Comparison of ENCODE assay signal across 8 cellular contexts in genomic region chr17:19304209-19304608, GRCh38. TPM values are rescaled to one million over a fixed set of nuclear protein-coding genes. Genes with fewer than 3 reads are reported as not detected.
A peak's percentile ranks its signal among the peaks of the same experiment; 100 is the strongest.
DNase-seq lines count a peak whose midpoint lies in the region; ATAC-seq and TF ChIP-seq lines count a peak whose summit lies in the region.

No MANE protein-coding gene starts in this region.

- H3K36me3 ChIP-seq in thyroid gland = no peaks in the 10 kb centered on the region

- TF ChIP-seq POLR2A in thyroid gland (IDR thresholded peaks at IDR 0.05) = no peak

- DNase-seq in H4 (ENCODE audit: low spot score) (peak; percentile 59), SKM-1 treated with dmso at 0.1 percent for 144 hours (lab: John Stamatoyannopoulos, UW; ENCODE audit: unreplicated experiment) (peak; percentile 96), glomerular visceral epithelial cell (ENCODE audit: extremely low spot score) (peak; percentile 64), renal cortical epithelial cell (ENCODE audit: low read depth) (peak; percentile 83), SHP77 treated with DMSO at 0.1 percent for 48 hours (lab: John Stamatoyannopoulos, UW) (no peak), thyroid gland (no peak), NCI-H1417 treated with DMSO at 0.1 percent for 48 hours (lab: John Stamatoyannopoulos, UW) (no peak)

- no peak overlapping the region for H3K4me3 ChIP-seq in thyroid gland (replicated peaks in 1 of 3)

- no peaks in the 10 kb centered on the region for H3K9me3 ChIP-seq in thyroid gland

- ATAC-seq in GM18873 (IDR thresholded peaks at IDR 0.05; ENCODE audit: low FRiP score, unreplicated experiment) = no peak

- H3K27ac ChIP-seq in thyroid gland = no peak overlapping the region

- intact Hi-C loops in thyroid gland (cut with DNase I) = no loop called here

- WGBS in thyroid gland, 2 donors = 76% methylated on average over 7 of the region's 7 CpGs

- TF ChIP-seq CTCF in thyroid gland (IDR thresholded peaks at IDR 0.05) = no peak

- H3K27me3 ChIP-seq in thyroid gland = no peaks in the 10 kb centered on the region

- peaks cover 23 to 58% of the 10 kb centered on the region in 2 donors for H3K4me1 ChIP-seq in thyroid gland

RNA-seq across cellular contexts. Expression of gene B9D1, which starts 58.3 kb away (rescaled TPM):
- 46.3 and 73.2 TPM in 2 replicates for total RNA-seq in H4 (2014; rRNA removed; shearing (Covaris generic))
- 25.9 and 40.8 TPM in 2 replicates for total RNA-seq in renal cortical epithelial cell
- 100 to 1,000 TPM in 2 of 4 donors, 10 to 100 TPM in 2; 45.0 to 104 (median 90.3) TPM for total RNA-seq in thyroid gland

Comparison
In these comparisons a context has a peak if more than half of its experiments do, and no peak if none do; other contexts are left out.
1. DNase-seq: peak in H4 (single experiment), SKM-1 treated with dmso at 0.1 percent for 144 hours (single experiment), glomerular visceral epithelial cell (single experiment) and renal cortical epithelial cell (single experiment); none in SHP77 treated with DMSO at 0.1 percent for 48 hours (single experiment), thyroid gland (0 of 2) and NCI-H1417 treated with DMSO at 0.1 percent for 48 hours (single experiment).